20 cellular contexts compared by ENCODE assay signal in the genomic region with DNA sequence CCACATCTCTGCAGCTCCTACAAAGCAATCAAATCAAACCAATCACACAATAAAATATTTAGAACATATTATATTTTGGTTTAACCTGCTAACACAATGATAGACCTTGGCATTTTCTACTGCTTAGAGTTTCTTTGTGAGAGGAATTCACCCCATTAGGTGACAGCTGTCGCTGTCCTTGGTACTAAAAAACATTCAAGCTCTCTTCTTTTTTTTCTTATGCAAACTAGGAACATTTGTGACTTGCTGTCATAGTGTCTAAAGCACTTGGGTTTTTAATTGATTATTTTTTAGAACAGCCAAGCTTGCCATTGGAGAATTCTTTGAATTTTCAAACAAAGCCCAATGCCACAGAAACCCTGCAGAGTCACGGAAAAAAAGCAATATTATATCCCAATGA. TPM values are rescaled to one million over a fixed set of nuclear protein-coding genes. Genes with fewer than 3 reads are reported as not detected.
DNase-seq lines count a peak whose midpoint lies in the region; ATAC-seq and TF ChIP-seq lines count a peak whose summit lies in the region.
"Had no signal": no experiment of that assay in that cellular context is flagged by ENCODE, and none has a peak within 500 bp of the region (broad histone marks: within the 10 kb centered on the region; RNA-seq: fewer than 3 reads in every experiment).

No MANE protein-coding gene starts in this region.

- H3K4me1 ChIP-seq in A673 (ENCODE audit: insufficient read depth, low read length, poor library complexity, severe bottlenecking), result no peaks in the 10 kb centered on the region
- no peaks in the 10 kb centered on the region; the same call in 1 of the 2 replicates for H3K4me1 ChIP-seq in H9 (ENCODE audit: insufficient read depth, low read length)
- H3K4me1 ChIP-seq: upper lobe of right lung had no signal

- H3K4me1 Mint-ChIP-seq in H9 (peaks cover 14 to 16% of the 10 kb centered on the region in 2 experiments), Calu3 (ENCODE audit: low read depth, unreplicated experiment) (no peaks in the 10 kb centered on the region)
- no peaks in the 10 kb centered on the region for H3K4me1 Mint-ChIP-seq in stimulated activated effector memory CD8-positive, alpha-beta T cell treated with anti-CD3 and anti-CD28 coated beads, Interleukin-12 subunit alpha, Interleukin-12 subunit beta, amount 100 ng/mL, for 72 hours
- H3K4me1 Mint-ChIP-seq: activated CD4-positive, alpha-beta memory T cell treated with anti-CD3 and anti-CD28 coated beads, Interleukin-2, amount 10 ng/mL, durations not matched to agents 7 days and 5 days had no signal

- H2BK5ac ChIP-seq in H9 (ENCODE audit: insufficient read length, low read length), result no peak overlapping the region

- no CpG with 5 or more reads among the region's 2 CpGs for WGBS in H9 (ENCODE audit: extremely low coverage, insufficient read length, low lambda C conversion rate)

- H3K18ac ChIP-seq in H9 (ENCODE audit: insufficient read length, low read depth, low read length), result no peak overlapping the region

- H3K79me1 ChIP-seq in H9 (ENCODE audit: insufficient read depth, low read depth, low read length, poor library complexity, severe bottlenecking), result no peaks in the 10 kb centered on the region

- POLR2A ChIA-PET in A673 (lab: Charles Lee; ENCODE audit: low non-redundant PET), result no interaction called here

- H3K9me3 ChIP-seq in A673 (ENCODE audit: low read depth, low read length, poor library complexity, severe bottlenecking) (no peaks in the 10 kb centered on the region), H9 (ENCODE audit: control insufficient read depth, low read depth, low read length) (peaks cover under 1% of the 10 kb centered on the region)

- H2BK120ac ChIP-seq in H9 (ENCODE audit: low read depth, low read length, poor library complexity, severe bottlenecking), result no peak overlapping the region

- no peak overlapping the region for H4K91ac ChIP-seq in H9 (ENCODE audit: insufficient read length, low read depth, low read length)

- ATAC-seq in HG02885 (IDR thresholded peaks at IDR 0.05; ENCODE audit: poor library complexity, unreplicated experiment), result no peak
- no peak for ATAC-seq in stimulated activated effector memory CD8-positive, alpha-beta T cell treated with anti-CD3 and anti-CD28 coated beads, Interleukin-12 subunit alpha, Interleukin-12 subunit beta, amount 100 ng/mL, for 72 hours
- ATAC-seq: mucosa of descending colon, Right ventricle myocardium inferior, upper lobe of right lung had no signal

- H2AK5ac ChIP-seq in H9 (ENCODE audit: insufficient read length, low read length), result no peak overlapping the region

- no peak overlapping the region for H3K4me3 Mint-ChIP-seq in H9
- H3K4me3 Mint-ChIP-seq in stimulated activated effector memory CD8-positive, alpha-beta T cell treated with anti-CD3 and anti-CD28 coated beads, Interleukin-12 subunit alpha, Interleukin-12 subunit beta, amount 100 ng/mL, for 72 hours, result no peak overlapping the region
- no peak overlapping the region for H3K4me3 Mint-ChIP-seq in Calu3 (ENCODE audit: low read depth, unreplicated experiment)
- H3K4me3 Mint-ChIP-seq: activated CD4-positive, alpha-beta memory T cell treated with anti-CD3 and anti-CD28 coated beads, Interleukin-2, amount 10 ng/mL, durations not matched to agents 7 days and 5 days; activated T-helper 1 cell treated with anti-CD3 and anti-CD28 coated beads, Interleukin-12 subunit alpha, Interleukin-12 subunit beta, Interleukin-2, Interleukin-4 antibody, amounts not matched to agents 30 ng/mL and 10 ng/mL and 1 ng/mL, durations not matched to agents 14 hours and 24 hours and 36 hours had no signal

- H3T11ph ChIP-seq in H9 (ENCODE audit: low read length), result no peak overlapping the region

- H4K5ac ChIP-seq in H9 (ENCODE audit: insufficient read length, low read depth, low read length), result no peak overlapping the region

- no peaks in the 10 kb centered on the region for H3K79me2 ChIP-seq in H9 (ENCODE audit: insufficient read depth, low read length)

- H3K36me3 Mint-ChIP-seq in H9 (ENCODE audit: insufficient read depth in 1 of 3, low read depth in 3 of 3) (peaks cover 0 to under 1% (median 0%) of the 10 kb centered on the region in 3 experiments; a peak in 1 of 7 replicates), Calu3 (ENCODE audit: insufficient read depth, unreplicated experiment) (no peaks in the 10 kb centered on the region)
- H3K36me3 Mint-ChIP-seq in stimulated activated effector memory CD8-positive, alpha-beta T cell treated with anti-CD3 and anti-CD28 coated beads, Interleukin-12 subunit alpha, Interleukin-12 subunit beta, amount 100 ng/mL, for 72 hours, result no peaks in the 10 kb centered on the region

- peak; percentile 30 for DNase-seq in A673 (ENCODE audit: low spot score)
- no peak for DNase-seq in H9
- peak; percentile 57 for DNase-seq in OCI-M1 (lab: John Stamatoyannopoulos, UW)
- peak; percentile 9 to 26 for DNase-seq in erythroblast (lab: John Stamatoyannopoulos, UW)
- DNase-seq in stimulated activated effector memory CD8-positive, alpha-beta T cell treated with anti-CD3 and anti-CD28 coated beads, Interleukin-12 subunit alpha, Interleukin-12 subunit beta, amount 100 ng/mL, for 72 hours (ENCODE audit: low spot score in 2 of 2), result no peak
- no peak for DNase-seq in foreskin fibroblast
- no peak for DNase-seq in Calu3
- DNase-seq: activated CD4-positive, alpha-beta memory T cell treated with anti-CD3 and anti-CD28 coated beads, Interleukin-2, amount 10 ng/mL, durations not matched to agents 7 days and 5 days; DMS79 treated with DMSO at 0.1 percent for 48 hours; mucosa of descending colon; NCI-H2081 treated with DMSO at 0.1 percent for 48 hours; NCI-H774; stimulated activated naive CD4-positive, alpha-beta T cell treated with Interleukin-2 at 50 U/mL for 16 hours; upper lobe of right lung had no signal

- no peak overlapping the region for H3K14ac ChIP-seq in H9 (ENCODE audit: insufficient read depth, low read length)

- no peak for TF ChIP-seq POLR2A in erythroblast (IDR thresholded peaks at IDR 0.05; ENCODE audit: low read length)

- no peaks in the 10 kb centered on the region for H4K20me1 ChIP-seq in H9 (ENCODE audit: control insufficient read depth, insufficient read depth, insufficient read length)

- H3K23me2 ChIP-seq in H9 (ENCODE audit: insufficient read length, low read depth, low read length, poor library complexity, severe bottlenecking), result no peaks in the 10 kb centered on the region

- H3K27ac Mint-ChIP-seq in H9 (no peak overlapping the region), Calu3 (ENCODE audit: unreplicated experiment) (no peak overlapping the region)
- H3K27ac Mint-ChIP-seq in stimulated activated effector memory CD8-positive, alpha-beta T cell treated with anti-CD3 and anti-CD28 coated beads, Interleukin-12 subunit alpha, Interleukin-12 subunit beta, amount 100 ng/mL, for 72 hours, result no peak overlapping the region
- H3K27ac Mint-ChIP-seq: activated CD4-positive, alpha-beta memory T cell treated with anti-CD3 and anti-CD28 coated beads, Interleukin-2, amount 10 ng/mL, durations not matched to agents 7 days and 5 days; activated T-helper 1 cell treated with anti-CD3 and anti-CD28 coated beads, Interleukin-12 subunit alpha, Interleukin-12 subunit beta, Interleukin-2, Interleukin-4 antibody, amounts not matched to agents 30 ng/mL and 10 ng/mL and 1 ng/mL, durations not matched to agents 14 hours and 24 hours and 36 hours had no signal

- H3K56ac ChIP-seq in H9 (ENCODE audit: insufficient read length, low read depth, low read length), result peak overlapping the region; percentile 79

- intact Hi-C loops in A673 (cut with micrococcal nuclease; ENCODE audit: unreplicated experiment), result no loop called here
- intact Hi-C loops in Calu3 (cut with micrococcal nuclease; ENCODE audit: unreplicated experiment), result no loop called here

- H2BK20ac ChIP-seq in H9 (ENCODE audit: low read depth, low read length, poor library complexity, severe bottlenecking), result no peak overlapping the region

- H3K4ac ChIP-seq in H9 (ENCODE audit: low read depth, low read length), result no peak overlapping the region

- no peak overlapping the region for H3K27ac ChIP-seq in A673 (ENCODE audit: low read depth, low read length, poor library complexity, severe bottlenecking)
- no peak overlapping the region for H3K27ac ChIP-seq in H9 (ENCODE audit: insufficient read length, low read depth, low read length)
- H3K27ac ChIP-seq: HL-60, skin epidermis, upper lobe of right lung had no signal

- no peak overlapping the region for H3K9ac ChIP-seq in H9 (ENCODE audit: extremely low read depth, insufficient read length, low read length)

- CTCF ChIA-PET in A673 (lab: Charles Lee), result no interaction called here
- CTCF ChIA-PET in Calu3 (lab: Charles Lee), result no interaction called here

- BruUV-seq in A673 (replicated peaks; lab: Mats Ljungman, UMichigan), result no TSS peak
- BruUV-seq in Calu3 (replicated peaks; lab: Mats Ljungman, UMichigan), result no TSS peak

- no peak overlapping the region for H4K8ac ChIP-seq in H9 (replicated peaks; ENCODE audit: insufficient read length, low read depth, low read length)

- no peak overlapping the region for H3K4me3 ChIP-seq in A673 (ENCODE audit: low read depth, low read length, poor library complexity, severe bottlenecking)
- no peak overlapping the region for H3K4me3 ChIP-seq in foreskin fibroblast (ENCODE audit: low read depth in 1 of 2, low read length in 2 of 2)
- H3K4me3 ChIP-seq: mucosa of descending colon, skin epidermis, upper lobe of right lung had no signal

- H3K27me3 Mint-ChIP-seq in H9 (ENCODE audit: low read depth) (no peaks in the 10 kb centered on the region; the same call in 1 of the 2 replicates), Calu3 (ENCODE audit: unreplicated experiment) (peaks cover 32% of the 10 kb centered on the region)
- H3K27me3 Mint-ChIP-seq: activated CD4-positive, alpha-beta memory T cell treated with anti-CD3 and anti-CD28 coated beads, Interleukin-2, amount 10 ng/mL, durations not matched to agents 7 days and 5 days had no signal

- H3K36me3 ChIP-seq in A673 (ENCODE audit: insufficient read depth, low read length, poor library complexity, severe bottlenecking), result no peaks in the 10 kb centered on the region
- H3K36me3 ChIP-seq: upper lobe of right lung had no signal

- no peak overlapping the region for H3K23ac ChIP-seq in H9 (ENCODE audit: insufficient read length, low read depth, low read length)

- TF ChIP-seq CTCF in A673 (conservative IDR thresholded peaks at IDR 0.05; ENCODE audit: low read depth, low read length) (no peak), H9 (conservative IDR thresholded peaks at IDR 0.05) (no peak), foreskin fibroblast (IDR thresholded peaks at IDR 0.05; ENCODE audit: low read depth, low read length) (no peak), Calu3 (IDR thresholded peaks at IDR 0.05; ENCODE audit: unreplicated experiment) (no peak)

- H3K27me3 ChIP-seq in A673 (replicated peaks; ENCODE audit: insufficient read depth, low read depth, low read length, poor library complexity) (peaks cover 3% of the 10 kb centered on the region), H9 (ENCODE audit: insufficient read depth, low read length) (no peaks in the 10 kb centered on the region)
- H3K27me3 ChIP-seq: upper lobe of right lung had no signal

- no peak overlapping the region for H2BK15ac ChIP-seq in H9 (ENCODE audit: low read depth, low read length)

- H2BK12ac ChIP-seq in H9 (ENCODE audit: insufficient read length, low read depth, low read length), result no peak overlapping the region

- no peak overlapping the region for H2AFZ ChIP-seq in H9 (ENCODE audit: low read length)

- no peak overlapping the region for H3K4me2 ChIP-seq in H9 (ENCODE audit: insufficient read depth, insufficient read length, low read length)

- H3K9me3 Mint-ChIP-seq in H9 (peaks cover 3 to 4% of the 10 kb centered on the region in 2 experiments; a peak in 3 of 5 replicates), Calu3 (ENCODE audit: low read depth, unreplicated experiment) (no peaks in the 10 kb centered on the region)
- no peaks in the 10 kb centered on the region for H3K9me3 Mint-ChIP-seq in stimulated activated effector memory CD8-positive, alpha-beta T cell treated with anti-CD3 and anti-CD28 coated beads, Interleukin-12 subunit alpha, Interleukin-12 subunit beta, amount 100 ng/mL, for 72 hours
- H3K9me3 Mint-ChIP-seq: activated CD4-positive, alpha-beta memory T cell treated with anti-CD3 and anti-CD28 coated beads, Interleukin-2, amount 10 ng/mL, durations not matched to agents 7 days and 5 days had no signal

RNA-seq across cellular contexts. Expression of a gene that starts 46.4 kb away (rescaled TPM):
- not detected in 2 replicates for total RNA-seq in A673 (2021)
- total RNA-seq in H9 (2021), result 0.55 and 0.72 TPM in 2 replicates
- 0.31 and 0.69 TPM in 2 replicates for total RNA-seq in Calu3 (2022)
- total RNA-seq: activated CD4-positive, alpha-beta memory T cell treated with anti-CD3 and anti-CD28 coated beads, Interleukin-2, amount 10 ng/mL, durations not matched to agents 7 days and 5 days; activated T-helper 1 cell treated with anti-CD3 and anti-CD28 coated beads, Interleukin-12 subunit alpha, Interleukin-12 subunit beta, Interleukin-2, Interleukin-4 antibody, amounts not matched to agents 30 ng/mL and 10 ng/mL and 1 ng/mL, durations not matched to agents 14 hours and 24 hours and 36 hours; osteocyte had no signal

Comparison
In these comparisons a context has a peak if more than half of its experiments do, and no peak if none do; other contexts are left out.
1. DNase-seq: peak in A673 (single experiment), OCI-M1 (single experiment) and erythroblast (2 of 2); none in H9 (single experiment), stimulated activated effector memory CD8-positive, alpha-beta T cell treated with anti-CD3 and anti-CD28 coated beads, Interleukin-12 subunit alpha, Interleukin-12 subunit beta, amount 100 ng/mL, for 72 hours (0 of 2), foreskin fibroblast (0 of 2) and Calu3 (single experiment).